Comparison of ENCODE assay signal across 8 cellular contexts in the genomic region with DNA sequence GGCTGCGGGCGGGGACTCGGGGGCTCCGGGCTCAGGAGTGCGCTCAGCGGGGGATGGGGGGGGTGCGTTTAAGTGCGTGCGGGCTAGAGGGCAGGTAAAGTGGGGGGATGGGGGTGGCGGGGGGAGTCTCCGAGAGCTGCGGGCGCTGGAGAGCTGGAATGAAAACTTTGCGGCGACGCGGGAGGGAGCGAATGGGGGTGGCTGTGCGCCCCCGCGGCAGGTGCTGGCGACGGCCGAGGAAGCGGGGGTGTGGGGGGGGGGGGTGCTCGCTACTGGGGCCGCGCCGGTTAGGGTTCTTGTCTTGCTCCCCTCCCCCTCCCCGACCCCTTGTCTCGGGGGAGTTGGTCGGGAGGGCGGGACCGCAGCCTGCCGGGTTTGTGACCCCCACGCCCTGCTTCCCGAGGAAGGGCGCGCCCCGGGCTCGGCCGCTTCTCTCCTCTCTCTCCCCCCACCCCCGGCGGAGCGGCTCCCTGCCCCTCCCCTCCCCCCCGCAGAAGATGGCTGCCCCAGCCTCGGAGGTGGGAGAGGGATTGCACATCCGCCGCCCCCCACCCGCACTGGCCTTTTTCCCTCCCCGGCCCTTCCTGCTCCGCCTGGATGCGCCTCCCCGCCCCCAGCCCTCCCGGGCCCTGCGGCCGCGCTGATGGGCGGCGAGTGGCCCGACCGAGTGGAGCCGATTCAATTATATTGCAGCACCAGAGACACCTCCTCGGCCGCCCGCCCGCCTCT.
DNase-seq lines count a peak whose midpoint lies in the region; ATAC-seq and TF ChIP-seq lines count a peak whose summit lies in the region.

No MANE protein-coding gene starts in this region.

- H3K36me3 ChIP-seq in parathyroid adenoma (ENCODE audit: control insufficient read depth, insufficient read depth, low read length), result no peaks in the 10 kb centered on the region

- H3K4me1 ChIP-seq in parathyroid adenoma, result peaks cover 36% of the 10 kb centered on the region

- peaks cover 55% of the 10 kb centered on the region for H3K79me2 ChIP-seq in parathyroid adenoma

- ATAC-seq in HG03025 (IDR thresholded peaks at IDR 0.05; ENCODE audit: low FRiP score, unreplicated experiment) (no peak), GM21515 (IDR thresholded peaks at IDR 0.05; ENCODE audit: unreplicated experiment) (no peak)

- H3K27ac ChIP-seq in parathyroid adenoma, result peak overlapping the region; percentile 71

- peak overlapping the region; percentile 67 for H3K4me3 ChIP-seq in parathyroid adenoma (ENCODE audit: low read depth, low read length)

- TF ChIP-seq CTCF in parathyroid adenoma (IDR thresholded peaks at IDR 0.05), result no peak

- H3K9ac ChIP-seq in parathyroid adenoma, result peak overlapping the region; percentile 46

- H3K27me3 ChIP-seq in parathyroid adenoma (ENCODE audit: control insufficient read depth, insufficient read depth, low read length), result no peaks in the 10 kb centered on the region

- H2AFZ ChIP-seq in parathyroid adenoma, result no peak overlapping the region

- no peaks in the 10 kb centered on the region for H3K9me3 ChIP-seq in parathyroid adenoma (ENCODE audit: control insufficient read depth, low read length)

- DNase-seq in NCI-H345 (lab: John Stamatoyannopoulos, UW), result peak; percentile 62
- no peak for DNase-seq in NCI-H345 treated with DMSO at 0.1 percent for 48 hours (lab: John Stamatoyannopoulos, UW; ENCODE audit: unreplicated experiment)
- peak; percentile 38 for DNase-seq in NCI-H1105 treated with DMSO at 0.1 percent for 48 hours (lab: John Stamatoyannopoulos, UW)
- DNase-seq in activated CD4-positive, alpha-beta T cell treated with anti-CD3 and anti-CD28 coated beads, Interleukin-2, amount 50 U/mL, for 48 hours, result peak; percentile 15 to 22
- peak; percentile 66 for DNase-seq in glomerular visceral epithelial cell (ENCODE audit: extremely low spot score)

- peak overlapping the region; percentile 96 for H3K4me2 ChIP-seq in parathyroid adenoma (ENCODE audit: low read length)
